In the genomic region with DNA sequence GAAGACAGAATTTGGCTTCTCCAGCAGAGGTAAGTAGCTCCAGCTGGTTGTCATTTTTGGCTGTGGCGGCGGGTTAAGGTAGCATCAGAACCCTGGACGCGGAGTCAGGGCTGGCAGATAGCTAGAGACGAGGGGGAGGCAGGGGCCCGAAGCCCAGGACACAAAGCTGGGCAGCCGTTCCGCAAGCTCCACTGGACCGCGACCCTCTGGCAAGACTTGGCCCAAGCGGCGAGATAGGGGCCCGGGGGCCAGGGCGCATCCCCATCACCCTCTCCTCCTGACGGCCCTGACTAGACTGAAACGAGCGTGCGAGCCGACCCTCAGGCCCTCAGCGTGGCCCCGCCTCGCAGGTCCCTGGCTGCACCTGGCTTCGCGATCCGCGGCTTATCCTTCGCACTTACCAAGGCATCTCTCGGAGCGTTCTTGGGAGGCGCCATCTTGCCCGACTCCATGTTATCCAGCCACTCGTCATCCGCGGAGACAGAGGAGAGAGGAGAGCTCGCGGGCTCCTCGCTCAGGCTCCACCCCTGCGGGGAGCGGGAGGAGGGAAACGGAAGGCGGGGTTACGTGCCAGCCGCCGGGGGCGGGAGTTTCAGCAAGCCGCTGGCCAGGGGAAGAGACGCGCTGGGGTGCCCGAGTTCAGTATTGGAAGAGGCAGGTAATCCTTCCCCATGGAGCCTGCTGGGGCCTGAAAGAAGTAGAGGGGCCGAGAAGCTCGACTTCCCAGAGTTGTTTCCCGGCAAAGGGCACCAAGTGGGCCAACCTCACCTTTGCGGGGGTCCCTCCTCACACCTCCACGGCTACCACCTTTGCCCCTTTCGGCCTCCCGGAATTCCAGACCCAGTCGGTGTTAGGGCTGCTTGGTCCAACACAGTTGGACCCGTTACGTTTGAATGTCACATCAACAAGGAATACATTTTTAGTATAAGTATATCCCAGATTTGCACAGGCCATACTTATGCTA, we compare ENCODE assay signal across 8 cellular contexts. TPM values are rescaled to one million over a fixed set of nuclear protein-coding genes. Genes with fewer than 3 reads are reported as not detected.
DNase-seq lines count a peak whose midpoint lies in the region; ATAC-seq lines count a peak whose summit lies in the region.

A gene with protein sequence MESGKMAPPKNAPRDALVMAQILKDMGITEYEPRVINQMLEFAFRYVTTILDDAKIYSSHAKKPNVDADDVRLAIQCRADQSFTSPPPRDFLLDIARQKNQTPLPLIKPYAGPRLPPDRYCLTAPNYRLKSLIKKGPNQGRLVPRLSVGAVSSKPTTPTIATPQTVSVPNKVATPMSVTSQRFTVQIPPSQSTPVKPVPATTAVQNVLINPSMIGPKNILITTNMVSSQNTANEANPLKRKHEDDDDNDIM (minus strand): TSS at position 491 of the 964 bp plus-strand sequence. CDS start 39 bp downstream, at position 452.

- ATAC-seq in GM19043 (IDR thresholded peaks at IDR 0.05; ENCODE audit: low read depth, unreplicated experiment) (peak; percentile 92), HG03378 (IDR thresholded peaks at IDR 0.05; ENCODE audit: unreplicated experiment) (peak; percentile 89), left colon (peak; percentile 98)

- intact Hi-C loops in left colon (cut with DNase I, micrococcal nuclease), result no loop called here

- H3K27ac ChIP-seq in cingulate gyrus (ENCODE audit: low read depth, low read length), result peak within 1 kb of the TSS; percentile 75

- DNase-seq in AG20443 (ENCODE audit: low spot score), result peak; percentile 94
- peak; percentile 88 for DNase-seq in NCI-H460 (ENCODE audit: extremely low read depth, low read depth)
- DNase-seq in activated CD4-positive, alpha-beta T cell treated with anti-CD3 and anti-CD28 coated beads for 4 hours, result peak; percentile 75 to 77
- peak; percentile 84 to 85 for DNase-seq in left colon
- DNase-seq in stimulated activated CD4-positive, alpha-beta T cell treated with anti-CD3 and anti-CD28 coated beads, Interleukin-1b, Interleukin-23, amount 100 ng/mL, for 48 hours, result peak; percentile 85

RNA-seq across cellular contexts. Expression of the gene that starts here (rescaled TPM):
- total RNA-seq in NCI-H460 (2014; rRNA removed; shearing (Covaris generic)), result 38.5 and 40.2 TPM in 2 replicates
- 15.5 and 28.2 TPM in 2 replicates for polyA plus RNA-seq in NCI-H460 (2014; cell fraction: nucleus; rRNA removed)
- total RNA-seq in left colon, result 1 to 10 TPM; 3.7 to 5.4 TPM

Comparison
In these comparisons a context has a peak if more than half of its experiments do, and no peak if none do; other contexts are left out.
1. Peak in every context shown above with its lines: DNase-seq, ATAC-seq and H3K27ac ChIP-seq.